In the genomic region with DNA sequence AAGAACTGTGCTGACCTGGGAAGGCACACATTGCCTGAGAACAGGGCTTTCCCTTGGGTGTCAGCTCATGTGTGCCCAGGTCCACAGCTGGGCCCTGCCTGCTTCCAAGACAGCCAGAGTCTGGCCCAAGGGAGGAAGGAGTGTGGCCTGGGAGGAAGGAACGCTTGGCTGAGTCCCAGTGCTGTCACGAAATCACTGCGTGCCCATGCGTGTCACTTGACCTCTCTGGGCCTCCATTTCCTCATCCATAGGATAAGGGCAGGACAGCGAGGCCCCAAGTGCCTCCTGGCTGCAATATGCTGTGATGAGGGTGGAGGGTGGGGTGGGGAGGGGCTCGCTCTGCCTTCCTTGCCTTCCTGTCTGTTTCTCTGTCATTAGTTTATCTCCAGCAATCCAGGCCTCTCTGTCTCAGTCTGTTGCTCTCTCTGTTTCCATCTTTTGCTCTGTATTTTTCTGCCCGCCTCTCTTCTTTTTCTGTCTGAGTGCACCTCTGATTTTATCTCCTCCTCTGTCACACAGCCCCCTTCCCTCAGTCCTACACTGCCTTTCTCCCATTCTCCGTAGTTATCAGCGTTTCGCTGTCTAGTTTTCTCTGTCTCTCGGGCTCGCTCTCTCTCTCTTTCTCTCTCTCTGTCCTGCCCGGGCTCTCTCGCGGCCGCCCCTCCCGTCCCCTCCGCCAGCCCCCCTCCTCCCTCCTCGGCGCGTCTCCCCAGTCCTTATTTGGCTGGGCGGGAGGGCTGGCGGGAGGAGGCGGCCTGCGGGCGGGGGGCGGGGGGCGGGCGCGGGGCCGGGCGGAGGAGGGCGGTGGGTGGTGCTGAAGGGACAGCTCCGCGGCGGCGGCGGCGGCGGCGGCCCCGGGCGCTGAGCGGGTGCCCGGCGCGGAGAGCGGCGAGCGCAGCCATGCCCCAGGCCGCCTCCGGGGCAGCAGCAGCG, we compare ENCODE assay signal across 8 cellular contexts. TPM values are rescaled to one million over a fixed set of nuclear protein-coding genes. Genes with fewer than 3 reads are reported as not detected.
DNase-seq lines count a peak whose midpoint lies in the region; ATAC-seq and TF ChIP-seq lines count a peak whose summit lies in the region.

A gene (plus strand): TSS at position 842 of the 933 bp plus-strand sequence. CDS start 154 bp downstream, outside the sequence.

- no peak for TF ChIP-seq POLR2A in NB4 (IDR thresholded peaks at IDR 0.05; ENCODE audit: extremely low read depth, insufficient read length)

- H3K27me3 Mint-ChIP-seq in chondrocyte (ENCODE audit: low read depth): peaks cover 50% of the 10 kb centered on the region

- ATAC-seq in left lung: peak; percentile 93
- no peak for ATAC-seq in GM21737 (IDR thresholded peaks at IDR 0.05; ENCODE audit: unreplicated experiment)
- ATAC-seq in GM18867 (IDR thresholded peaks at IDR 0.05; ENCODE audit: unreplicated experiment): no peak

- peak within 1 kb of the TSS; percentile 94 for H3K27ac Mint-ChIP-seq in chondrocyte (ENCODE audit: unreplicated experiment)

- peak within 1 kb of the TSS; percentile 100 for H3K4me2 ChIP-seq in BLaER1

- no peaks in the 10 kb centered on the region for H3K9me3 ChIP-seq in BLaER1
- no peaks in the 10 kb centered on the region for H3K9me3 ChIP-seq in left lung

- H3K4me1 Mint-ChIP-seq in chondrocyte (ENCODE audit: low read depth): peaks cover 35% of the 10 kb centered on the region

- peak within 1 kb of the TSS; percentile 56; the same call in 1 of the 2 replicates for H3K9ac ChIP-seq in BLaER1

- H3K4me1 ChIP-seq in BLaER1: peaks cover 71% of the 10 kb centered on the region
- H3K4me1 ChIP-seq in left lung: peaks cover 6 to 12% of the 10 kb centered on the region in 2 donors

- peak within 1 kb of the TSS; percentile 67 for H3K4me3 Mint-ChIP-seq in chondrocyte (ENCODE audit: unreplicated experiment)

- H3K27me3 ChIP-seq in BLaER1 (peaks cover 22% of the 10 kb centered on the region), left lung (peaks cover 17 to 75% of the 10 kb centered on the region in 2 donors)

- H3K36me3 Mint-ChIP-seq in chondrocyte (ENCODE audit: low read depth): peaks cover 2% of the 10 kb centered on the region

- intact Hi-C loops in left lung (cut with DNase I): no loop called here

- H3K4me3 ChIP-seq in BLaER1 (peak within 1 kb of the TSS; percentile 65), NB4 (ENCODE audit: low read depth, low read length) (no peak within 1 kb of the TSS), left lung (peak within 1 kb of the TSS in 1 of 2 donors; percentile 31)

- H3K27ac ChIP-seq in BLaER1 (peak within 1 kb of the TSS; percentile 72; the same call in 1 of the 2 replicates), left lung (peak within 1 kb of the TSS; percentile 13 to 18)

- H3K36me3 ChIP-seq in BLaER1: no peaks in the 10 kb centered on the region
- no peaks in the 10 kb centered on the region for H3K36me3 ChIP-seq in left lung

- DNase-seq in NB4 (ENCODE audit: low read depth) (peak; percentile 45), chondrocyte (ENCODE audit: low spot score) (no peak), left lung (peak; percentile 49 to 83)
- DNase-seq in activated CD4-positive, CD25-positive, alpha-beta regulatory T cell treated with anti-CD3 and anti-CD28 coated beads, Interleukin-2, amount 50 U/mL, for 72 hours: peak; percentile 49
- peak; percentile 11 to 20 (median 11) for DNase-seq in stimulated activated CD4-positive, alpha-beta T cell treated with anti-CD3 and anti-CD28 coated beads, TNF-alpha, amount 100 ng/mL, for 4 hours (ENCODE audit: low read depth in 3 of 3)

- peaks cover 21% of the 10 kb centered on the region for H4K20me1 ChIP-seq in BLaER1

- H3K9me3 Mint-ChIP-seq in chondrocyte (ENCODE audit: low read depth): no peaks in the 10 kb centered on the region

- no peak for TF ChIP-seq CTCF in NB4 (IDR thresholded peaks at IDR 0.05; ENCODE audit: low read depth, low read length)
- no peak for TF ChIP-seq CTCF in chondrocyte (IDR thresholded peaks at IDR 0.05)
- no peak for TF ChIP-seq CTCF in left lung (IDR thresholded peaks at IDR 0.05)

RNA-seq across cellular contexts. Expression of the gene that starts here (rescaled TPM):
- total RNA-seq in chondrocyte (0.77 to 2.9 TPM (median 2.8 TPM) in 3 replicates), left lung (10 to 100 TPM; 17.8 to 24.1 TPM)
